13 cellular contexts compared by ENCODE assay signal in the genomic region with DNA sequence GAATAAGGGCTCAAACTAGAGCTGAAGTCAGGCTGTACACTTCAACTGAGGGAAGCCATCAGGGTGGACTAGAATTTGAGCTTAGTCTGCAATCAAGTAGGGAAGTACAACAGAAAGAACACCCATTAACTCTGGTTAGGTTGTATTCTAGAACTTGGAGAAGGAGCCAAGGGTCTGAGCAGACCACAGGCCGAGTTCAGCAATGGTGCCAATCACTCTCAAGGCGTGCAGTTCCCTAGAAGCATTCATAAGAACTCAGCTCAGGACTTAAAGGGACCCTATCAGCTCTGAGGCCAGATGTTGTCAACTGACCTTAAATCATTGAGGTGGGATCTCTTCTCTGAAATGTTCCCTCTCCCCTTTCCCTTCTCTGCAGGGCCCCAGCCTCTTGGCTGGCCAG.
DNase-seq lines count a peak whose midpoint lies in the region; ATAC-seq and TF ChIP-seq lines count a peak whose summit lies in the region.
"Had no signal": no experiment of that assay in that cellular context is flagged by ENCODE, and none has a peak within 500 bp of the region (broad histone marks: within the 10 kb centered on the region; RNA-seq: fewer than 3 reads in every experiment).

No MANE protein-coding gene starts in this region.

- peak overlapping the region; percentile 28 to 69 for H3K27ac ChIP-seq in right atrium auricular region
- H3K27ac ChIP-seq in ascending aorta: peak overlapping the region; percentile 43 to 57
- H3K27ac ChIP-seq: C4-2B, SJSA1 had no signal

- no peak overlapping the region for H3K4me3 ChIP-seq in right atrium auricular region
- no peak overlapping the region for H3K4me3 ChIP-seq in ascending aorta
- H3K4me3 ChIP-seq: SJSA1 had no signal

- no peak for DNase-seq in right atrium auricular region (ENCODE audit: low spot score)
- no peak for DNase-seq in Right ventricle myocardium inferior (ENCODE audit: missing footprints)
- DNase-seq in ascending aorta (ENCODE audit: low spot score in 2 of 2): peak in 1 of 2 donors; percentile 59
- DNase-seq in natural killer cell treated with Interleukin-12 subunit alpha and Interleukin-12 subunit beta and Interleukin-15 and Interleukin-18, amount 100 ng/mL, for 72 hours (ENCODE audit: low spot score): no peak
- DNase-seq in NCI-H2081 treated with DMSO at 0.1 percent for 48 hours (lab: John Stamatoyannopoulos, UW): no peak
- DNase-seq in effector CD8-positive, alpha-beta T cell (lab: John Stamatoyannopoulos, UW): no peak
- no peak for DNase-seq in mucosa of gallbladder (ENCODE audit: low spot score)
- DNase-seq: left colon, NCI-H187 treated with DMSO at 0.1 percent for 48 hours had no signal

- peaks cover 63 to 66% of the 10 kb centered on the region in 2 donors for H3K4me1 Mint-ChIP-seq in natural killer cell treated with Interleukin-12 subunit alpha and Interleukin-12 subunit beta and Interleukin-15 and Interleukin-18, amount 100 ng/mL, for 72 hours (ENCODE audit: low read depth in 2 of 2)

- H3K9me3 ChIP-seq in right atrium auricular region (no peaks in the 10 kb centered on the region), ascending aorta (no peaks in the 10 kb centered on the region)
- H3K9me3 ChIP-seq: SJSA1 had no signal

- ATAC-seq in Right ventricle myocardium inferior (no peak), GM18502 (IDR thresholded peaks at IDR 0.05; ENCODE audit: poor library complexity, unreplicated experiment) (no peak)
- ATAC-seq in natural killer cell treated with Interleukin-12 subunit alpha and Interleukin-12 subunit beta and Interleukin-15 and Interleukin-18, amount 100 ng/mL, for 72 hours: no peak
- ATAC-seq: left colon had no signal

- H3K9me3 Mint-ChIP-seq in natural killer cell treated with Interleukin-12 subunit alpha and Interleukin-12 subunit beta and Interleukin-15 and Interleukin-18, amount 100 ng/mL, for 72 hours: no peaks in the 10 kb centered on the region
- H3K9me3 Mint-ChIP-seq: brain had no signal

- no peaks in the 10 kb centered on the region for H3K27me3 ChIP-seq in right atrium auricular region
- no peaks in the 10 kb centered on the region for H3K27me3 ChIP-seq in ascending aorta
- H3K27me3 ChIP-seq: SJSA1 had no signal

- H3K27me3 Mint-ChIP-seq in natural killer cell treated with Interleukin-12 subunit alpha and Interleukin-12 subunit beta and Interleukin-15 and Interleukin-18, amount 100 ng/mL, for 72 hours: no peaks in the 10 kb centered on the region

- intact Hi-C loops in Right ventricle myocardium inferior (cut with DNase I): loop anchor here (5.0 kb wide), 2 partner anchors 102 to 152 kb away; no protein-coding TSS in a partner anchor
- intact Hi-C loops in ascending aorta (cut with DNase I): no loop called here

- no peaks in the 10 kb centered on the region for H3K36me3 Mint-ChIP-seq in natural killer cell treated with Interleukin-12 subunit alpha and Interleukin-12 subunit beta and Interleukin-15 and Interleukin-18, amount 100 ng/mL, for 72 hours
- H3K36me3 Mint-ChIP-seq: brain had no signal

- peak overlapping the region; percentile 1 to 66 for H3K27ac Mint-ChIP-seq in natural killer cell treated with Interleukin-12 subunit alpha and Interleukin-12 subunit beta and Interleukin-15 and Interleukin-18, amount 100 ng/mL, for 72 hours

- TF ChIP-seq CTCF in right atrium auricular region (IDR thresholded peaks at IDR 0.05) (no peak), ascending aorta (IDR thresholded peaks at IDR 0.05) (no peak)

- H3K4me1 ChIP-seq in right atrium auricular region: peaks cover 0 to 45% of the 10 kb centered on the region in 2 donors
- peaks cover 13 to 15% of the 10 kb centered on the region in 2 donors for H3K4me1 ChIP-seq in ascending aorta

- peak overlapping the region; percentile 23 for H3K4me3 Mint-ChIP-seq in natural killer cell treated with Interleukin-12 subunit alpha and Interleukin-12 subunit beta and Interleukin-15 and Interleukin-18, amount 100 ng/mL, for 72 hours
- H3K4me3 Mint-ChIP-seq: brain had no signal

- H3K36me3 ChIP-seq in right atrium auricular region: no peaks in the 10 kb centered on the region
- no peaks in the 10 kb centered on the region for H3K36me3 ChIP-seq in ascending aorta
- H3K36me3 ChIP-seq: SJSA1 had no signal
